Comparison of ENCODE assay signal across 16 cellular contexts in the genomic region with DNA sequence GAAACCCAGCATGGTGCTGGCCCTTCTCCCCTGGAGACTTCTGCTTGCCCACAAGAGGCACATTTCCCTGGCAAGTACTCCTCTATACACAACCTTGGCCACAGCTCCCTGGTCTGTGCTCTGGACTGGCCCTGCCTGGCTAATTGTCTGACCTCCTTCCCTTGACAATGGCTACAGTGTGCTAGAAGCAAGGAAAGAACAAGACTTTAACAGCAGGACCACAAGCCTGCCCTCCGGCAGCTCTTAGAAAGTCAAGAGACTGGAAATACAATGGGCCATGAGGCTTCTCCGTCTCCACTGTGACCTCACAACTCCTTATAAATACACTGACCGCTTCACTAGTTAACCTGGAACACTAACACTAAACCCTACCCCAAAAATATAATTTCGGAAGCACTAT.
"Had no signal": no experiment of that assay in that cellular context is flagged by ENCODE, and none has a peak within 500 bp of the region (broad histone marks: within the 10 kb centered on the region; RNA-seq: fewer than 3 reads in every experiment).

No MANE protein-coding gene starts in this region.

- H3K9me3 Mint-ChIP-seq: activated B cell treated with CpG ODN at 0.5 μM for 24 hours; neural crest cell; T-helper 1 cell treated with Interleukin-12 subunit alpha and Interleukin-12 subunit beta and Interleukin-4 antibody, amounts not matched to agents 30 μg/mL and 1 μg/mL, for 36 hours had no signal

- H3K27me3 Mint-ChIP-seq: activated B cell treated with CpG ODN at 0.5 μM for 24 hours had no signal

- H3K27ac Mint-ChIP-seq: activated B cell treated with CpG ODN at 0.5 μM for 24 hours had no signal

- H3K4me1 Mint-ChIP-seq: activated B cell treated with CpG ODN at 0.5 μM for 24 hours had no signal

- DNase-seq: activated B cell treated with CpG ODN at 0.5 μM for 24 hours; activated naive CD4-positive, alpha-beta T cell treated with anti-CD3 and anti-CD28 coated beads, Interleukin-2, amount 50 U/mL, for 16 hours; anterior cingulate cortex; heart right ventricle; islet precursor cell; left ventricle myocardium inferior; mesenchymal stem cell; ovary; Right ventricle myocardium superior; stimulated activated CD4-positive, alpha-beta T cell treated with anti-CD3 and anti-CD28 coated beads, Interleukin-4, amount 100 ng/mL, for 1 hour; stimulated activated CD8-positive, alpha-beta memory T cell treated with anti-CD3 and anti-CD28 coated beads, Interleukin-4, amount 100 ng/mL, for 48 hours; stomach; tibial artery had no signal

- H3K4me3 Mint-ChIP-seq: activated B cell treated with CpG ODN at 0.5 μM for 24 hours; neural crest cell; T-helper 1 cell treated with Interleukin-12 subunit alpha and Interleukin-12 subunit beta and Interleukin-4 antibody, amounts not matched to agents 30 μg/mL and 1 μg/mL, for 36 hours had no signal

- ATAC-seq: SK-N-SH treated with all-trans-retinoic acid at 6 μM for 48 hours had no signal
